In the genomic region with DNA sequence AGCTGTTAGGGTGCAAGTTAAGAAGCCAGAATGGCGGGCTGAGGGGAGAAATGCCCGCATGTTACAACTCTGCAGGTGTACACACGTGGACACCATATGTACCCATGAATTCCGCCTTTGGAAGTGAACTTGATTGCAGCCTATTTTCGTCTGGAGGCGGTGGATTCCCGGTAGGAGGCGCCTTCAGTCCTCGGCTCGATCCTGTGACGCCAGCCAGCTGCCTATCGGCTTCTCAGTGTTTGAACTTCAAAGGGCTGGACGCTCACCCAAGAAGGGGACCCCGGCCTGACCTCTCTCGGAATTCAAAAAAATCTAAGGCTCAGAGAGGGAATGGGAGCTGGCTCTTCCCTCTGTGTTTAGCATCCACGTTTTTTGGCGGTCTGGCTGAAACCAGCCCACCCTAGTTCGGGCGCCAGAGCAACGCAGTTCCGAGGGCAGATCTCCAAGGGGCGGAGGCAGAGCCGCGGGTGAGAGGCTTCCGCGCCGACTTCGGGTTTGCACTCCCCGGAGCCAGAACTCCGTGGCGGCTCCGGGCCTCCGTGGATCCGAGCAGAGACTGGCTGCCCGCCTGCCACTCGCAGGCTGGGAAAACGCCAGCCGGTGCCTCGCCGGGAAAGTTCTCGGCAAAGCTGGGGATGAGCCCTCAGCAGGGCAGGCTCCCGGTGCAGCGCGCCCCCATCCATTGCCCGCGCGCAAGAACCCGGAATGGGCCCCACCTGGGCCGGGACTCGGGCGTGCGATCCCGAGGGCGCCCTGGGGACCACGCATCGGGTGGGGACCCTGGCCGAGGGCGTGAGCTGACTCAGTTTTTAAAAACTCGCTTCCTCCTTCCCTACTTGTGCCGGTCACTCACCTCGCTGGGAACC, we compare ENCODE assay signal across 8 cellular contexts. TPM values are rescaled to one million over a fixed set of nuclear protein-coding genes. Genes with fewer than 3 reads are reported as not detected.
DNase-seq lines count a peak whose midpoint lies in the region; ATAC-seq and TF ChIP-seq lines count a peak whose summit lies in the region.

No MANE protein-coding gene starts in this region.

- DNase-seq in Calu3 (peak; percentile 80), Panc1 (ENCODE audit: low read depth, low spot score) (peak; percentile 69), iPS-NIHi11 (ENCODE audit: low spot score) (peak; percentile 84), retinal pigment epithelial cell (ENCODE audit: low read depth) (peak; percentile 48), NOMO-1 treated with DMSO at 0.1 percent for 48 hours (lab: John Stamatoyannopoulos, UW; ENCODE audit: unreplicated experiment) (no peak)
- no peak for DNase-seq in central memory CD8-positive, alpha-beta T cell (ENCODE audit: low spot score in 2 of 2)

- in situ Hi-C loops in Panc1 (cut with HindIII; ENCODE audit: low pct_unique_long_range_greater_than_20kb, low sequenced_read_pairs) = no loop called here

- H3K27ac ChIP-seq in HUES64 (ENCODE audit: low read depth, low read length) (no peak overlapping the region), Panc1 (ENCODE audit: low read length) (peak overlapping the region; percentile 65; the same call in 1 of the 2 replicates)

- intact Hi-C loops in Calu3 (cut with micrococcal nuclease; ENCODE audit: unreplicated experiment) (loop anchor here (2.0 kb wide), 3 partner anchors 26 to 120 kb away; no protein-coding TSS in a partner anchor), Panc1 (cut with micrococcal nuclease; ENCODE audit: unreplicated experiment) (loop anchor here (1.0 kb wide), 1 partner anchor 120 kb away; no protein-coding TSS in a partner anchor)

- H3K4me3 ChIP-seq in HUES64 (ENCODE audit: low read length) = peak overlapping the region; percentile 82
- H3K4me3 ChIP-seq in Panc1 (ENCODE audit: low read depth in 2 of 2, low read length in 2 of 2) = peak overlapping the region; percentile 68 to 87
- H3K4me3 ChIP-seq in retinal pigment epithelial cell (ENCODE audit: low read length) = peak overlapping the region; percentile 58

- POLR2A ChIA-PET in Panc1 (lab: Charles Lee) = no interaction called here

- ATAC-seq in Panc1 (peak; percentile 63), GM21576 (IDR thresholded peaks at IDR 0.05; ENCODE audit: unreplicated experiment) (no peak)
- no peak for ATAC-seq in central memory CD8-positive, alpha-beta T cell (replicated peaks; ENCODE audit: extremely low read depth, poor library complexity, severe bottlenecking)

- peaks cover 45% of the 10 kb centered on the region for H3K4me1 Mint-ChIP-seq in Calu3 (ENCODE audit: low read depth, unreplicated experiment)
- H3K4me1 Mint-ChIP-seq in central memory CD8-positive, alpha-beta T cell = peaks cover 16% of the 10 kb centered on the region

- CTCF ChIA-PET in Calu3 (lab: Charles Lee) (interaction anchor here (0.6 to 3.2 kb wide), 6 partner anchors 17 to 51 kb away, joined by 5 to 19 read pairs (median 6); no protein-coding TSS in a partner anchor), Panc1 (lab: Charles Lee) (interaction anchor here (0.8 to 2.2 kb wide), 2 partner anchors 119 to 149 kb away, joined by 6 to 10 read pairs; no protein-coding TSS in a partner anchor)

- H3K36me3 ChIP-seq in HUES64 (ENCODE audit: insufficient read depth, low read length) (no peaks in the 10 kb centered on the region), Panc1 (ENCODE audit: control insufficient read depth, insufficient read depth, low read length) (no peaks in the 10 kb centered on the region)

- H3K9me3 ChIP-seq in HUES64 (ENCODE audit: insufficient read depth, low read depth, low read length) = no peaks in the 10 kb centered on the region
- no peaks in the 10 kb centered on the region for H3K9me3 ChIP-seq in Panc1 (ENCODE audit: control insufficient read depth, insufficient read depth, low read depth, low read length)

- H3K36me3 Mint-ChIP-seq in Calu3 (ENCODE audit: insufficient read depth, unreplicated experiment) = peaks cover 54% of the 10 kb centered on the region
- no peaks in the 10 kb centered on the region for H3K36me3 Mint-ChIP-seq in central memory CD8-positive, alpha-beta T cell (ENCODE audit: insufficient read depth)

- H3K27ac Mint-ChIP-seq in Calu3 (ENCODE audit: unreplicated experiment) = peak overlapping the region; percentile 42
- no peak overlapping the region for H3K27ac Mint-ChIP-seq in central memory CD8-positive, alpha-beta T cell (ENCODE audit: low read depth)

- TF ChIP-seq CTCF in Calu3 (IDR thresholded peaks at IDR 0.05; ENCODE audit: unreplicated experiment) (peak; percentile 41), Panc1 (IDR thresholded peaks at IDR 0.05) (peak; percentile 92), retinal pigment epithelial cell (conservative IDR thresholded peaks at IDR 0.05; ENCODE audit: low read depth, low read length) (peak; percentile 88)

- WGBS in HUES64 = 2% methylated on average over 61 of the region's 61 CpGs

- no peaks in the 10 kb centered on the region for H3K27me3 Mint-ChIP-seq in Calu3 (ENCODE audit: unreplicated experiment)
- H3K27me3 Mint-ChIP-seq in central memory CD8-positive, alpha-beta T cell = peaks cover 67% of the 10 kb centered on the region

- H3K9ac ChIP-seq in HUES64 (ENCODE audit: low read depth, low read length) = peak overlapping the region; percentile 25; the same call in 1 of the 2 replicates

- BruUV-seq in Calu3 (replicated peaks; lab: Mats Ljungman, UMichigan) (no TSS peak), Panc1 (replicated peaks; lab: Mats Ljungman, UMichigan) (no TSS peak)

- H3K27me3 ChIP-seq in HUES64 (ENCODE audit: insufficient read depth, low read length) (peaks cover 45% of the 10 kb centered on the region), Panc1 (ENCODE audit: control insufficient read depth, insufficient read depth, low read length) (no peaks in the 10 kb centered on the region)

- H3K4me1 ChIP-seq in HUES64 (ENCODE audit: insufficient read depth, low read length) (peaks cover 9% of the 10 kb centered on the region; the same call in 1 of the 2 replicates), Panc1 (ENCODE audit: control insufficient read depth, insufficient read depth, low read length) (peaks cover 25% of the 10 kb centered on the region)

- peak overlapping the region; percentile 77 for H3K4me3 Mint-ChIP-seq in Calu3 (ENCODE audit: low read depth, unreplicated experiment)
- peak overlapping the region; percentile 34 for H3K4me3 Mint-ChIP-seq in central memory CD8-positive, alpha-beta T cell

- H3K9me3 Mint-ChIP-seq in Calu3 (ENCODE audit: low read depth, unreplicated experiment) = no peaks in the 10 kb centered on the region
- H3K9me3 Mint-ChIP-seq in central memory CD8-positive, alpha-beta T cell = no peaks in the 10 kb centered on the region

RNA-seq across cellular contexts. Expression of a gene that starts 1.0 kb away (rescaled TPM):
- total RNA-seq in Calu3 (2022) (43.6 and 47.6 TPM in 2 replicates), Panc1 (2021; ENCODE audit: unreplicated experiment) (25.8 TPM)
- 5.6 TPM for polyA plus RNA-seq in HUES64 (2013, experiment 1 of 2)
- 6.5 TPM for polyA plus RNA-seq in HUES64 (2013, experiment 2 of 2)
- polyA plus RNA-seq in Panc1 (2012; ENCODE audit: insufficient read length) = 23.8 TPM

Comparison
In these comparisons a context has a peak if more than half of its experiments do, and no peak if none do; other contexts are left out.
1. DNase-seq: peak in Calu3 (single experiment), Panc1 (single experiment), iPS-NIHi11 (single experiment) and retinal pigment epithelial cell (single experiment); none in central memory CD8-positive, alpha-beta T cell (0 of 2) and NOMO-1 treated with DMSO at 0.1 percent for 48 hours (single experiment).
2. CTCF ChIP-seq: peak in every context shown above with its lines; median percentile 92 in Panc1; 88 in retinal pigment epithelial cell; 41 in Calu3.
3. Peak in every context shown above with its lines, with median percentiles within 50 percentile points of each other: H3K4me3 ChIP-seq.